In genomic region chr3:99846472-99846871, GRCh38 we compare ENCODE assay signal across 11 cellular contexts. TPM values are rescaled to one million over a fixed set of nuclear protein-coding genes. Genes with fewer than 3 reads are reported as not detected.
A peak's percentile ranks its signal among the peaks of the same experiment; 100 is the strongest.
DNase-seq lines count a peak whose midpoint lies in the region; ATAC-seq and TF ChIP-seq lines count a peak whose summit lies in the region.
"Had no signal": no experiment of that assay in that cellular context is flagged by ENCODE, and none has a peak within 500 bp of the region (broad histone marks: within the 10 kb centered on the region; RNA-seq: fewer than 3 reads in every experiment).

No MANE protein-coding gene starts in this region.

- DNase-seq in GM04503 (ENCODE audit: low read depth) (peak; percentile 55), PC-9 (peak in 1 of 2 experiments; percentile 81), sigmoid colon (peak; percentile 79), BE2C (no peak), activated T-cell treated with anti-CD3 and anti-CD28 coated beads for 4 hours (no peak), HUDEP-2 (lab: John Stamatoyannopoulos, UW; ENCODE audit: unreplicated experiment in 76 of 76) (no peak)
- DNase-seq in activated T-cell treated with anti-CD3 and anti-CD28 coated beads, Interleukin-2, amount 50 U/mL, for 1 hour: no peak
- DNase-seq: hypothalamus, NCI-H345, substantia nigra had no signal

- H3K27ac ChIP-seq in PC-9 (peak overlapping the region; percentile 6; the same call in 1 of the 2 replicates), gastroesophageal sphincter (peak overlapping the region; percentile 79 to 86 (median 82)), sigmoid colon (peak overlapping the region; percentile 70 to 95 (median 88))

- H3K9me3 ChIP-seq in PC-9 (ENCODE audit: insufficient read depth, low read depth): no peaks in the 10 kb centered on the region
- H3K9me3 ChIP-seq in gastroesophageal sphincter: peaks cover 0 to 20% (median 4%) of the 10 kb centered on the region in 3 donors
- no peaks in the 10 kb centered on the region for H3K9me3 ChIP-seq in sigmoid colon
- no peaks in the 10 kb centered on the region for H3K9me3 ChIP-seq in BE2C

- H3K27me3 ChIP-seq in PC-9 (ENCODE audit: insufficient read depth, low read depth) (no peaks in the 10 kb centered on the region), gastroesophageal sphincter (no peaks in the 10 kb centered on the region), sigmoid colon (no peaks in the 10 kb centered on the region), BE2C (no peaks in the 10 kb centered on the region)

- H3K4me3 ChIP-seq in PC-9: no peak overlapping the region
- H3K4me3 ChIP-seq in gastroesophageal sphincter: no peak overlapping the region
- H3K4me3 ChIP-seq in sigmoid colon: no peak overlapping the region
- no peak overlapping the region for H3K4me3 ChIP-seq in BE2C (ENCODE audit: low read depth, low read length)

- H3K4me2 ChIP-seq in PC-9: peak overlapping the region; percentile 11

- peaks cover 55% of the 10 kb centered on the region for H3K79me2 ChIP-seq in PC-9 (ENCODE audit: low read depth)

- 6 to 7% methylated on average over 3 of the region's 3 CpGs for WGBS in gastroesophageal sphincter (ENCODE audit: low coverage in 1 of 2), 2 donors
- 25 to 42% methylated on average over 3 of the region's 3 CpGs for WGBS in sigmoid colon, 2 donors

- TF ChIP-seq CTCF in PC-9 (conservative IDR thresholded peaks at IDR 0.05): no peak
- no peak for TF ChIP-seq CTCF in gastroesophageal sphincter (IDR thresholded peaks at IDR 0.05)
- TF ChIP-seq CTCF in sigmoid colon (IDR thresholded peaks at IDR 0.05): no peak
- TF ChIP-seq CTCF in BE2C (IDR thresholded peaks at IDR 0.05; ENCODE audit: low read depth, low read length): no peak

- H3F3A ChIP-seq in PC-9 (ENCODE audit: insufficient read depth, low read depth): peaks cover 10% of the 10 kb centered on the region; the same call in 1 of the 2 replicates

- TF ChIP-seq POLR2A in gastroesophageal sphincter (IDR thresholded peaks at IDR 0.05) (no peak), sigmoid colon (IDR thresholded peaks at IDR 0.05) (no peak)

- H3K4me1 ChIP-seq in PC-9 (replicated peaks; ENCODE audit: insufficient read depth): peaks cover 24% of the 10 kb centered on the region
- H3K4me1 ChIP-seq in gastroesophageal sphincter: peaks cover 20 to 66% (median 23%) of the 10 kb centered on the region in 3 donors
- peaks cover 0 to 82% (median 61%) of the 10 kb centered on the region in 4 donors for H3K4me1 ChIP-seq in sigmoid colon
- H3K4me1 ChIP-seq in BE2C: no peaks in the 10 kb centered on the region

- H2AFZ ChIP-seq in PC-9: no peak overlapping the region

- BruUV-seq in PC-9 (replicated peaks; lab: Mats Ljungman, UMichigan): no TSS peak

- TF ChIP-seq EP300 in gastroesophageal sphincter (IDR thresholded peaks at IDR 0.05) (peak; percentile 3), sigmoid colon (IDR thresholded peaks at IDR 0.05) (peak in 3 of 4 donors; percentile 18 to 53 (median 49))

- H3K9me2 ChIP-seq in PC-9 (ENCODE audit: insufficient read depth): no peaks in the 10 kb centered on the region

- intact Hi-C loops in PC-9 (cut with micrococcal nuclease; ENCODE audit: unreplicated experiment) (loop anchor here (10.0 kb wide), 1 partner anchor 318 kb away; no protein-coding TSS in a partner anchor), sigmoid colon (cut with DNase I) (loop anchor here (5.0 kb wide), 1 partner anchor 91 kb away; no protein-coding TSS in a partner anchor)

- CTCF ChIA-PET in PC-9 (lab: Charles Lee): interaction anchor here (0.7 to 1.0 kb wide), 4 partner anchors 156 to 453 kb away, joined by 3 to 4 read pairs (median 3); no protein-coding TSS in a partner anchor

- ATAC-seq in gastroesophageal sphincter: peak; percentile 81

- no peaks in the 10 kb centered on the region for H4K20me1 ChIP-seq in PC-9 (ENCODE audit: insufficient read depth)

- POLR2A ChIA-PET in PC-9 (lab: Charles Lee; ENCODE audit: unreplicated experiment): interaction anchor here (0.6 kb wide), 1 partner anchor 243 kb away, joined by 8 read pairs; no protein-coding TSS in a partner anchor

- H3K36me3 ChIP-seq in PC-9 (ENCODE audit: low read depth) (0 out of 2 replicates have a peak, but pooled peaks cover 18% of the 10 kb centered on the region), gastroesophageal sphincter (peaks cover 0 to 17% of the 10 kb centered on the region in 2 donors), sigmoid colon (peaks cover 0 to 18% (median 5%) of the 10 kb centered on the region in 4 donors), BE2C (no peaks in the 10 kb centered on the region)

RNA-seq across cellular contexts. Expression of gene CMSS1, which starts 28.8 kb away (rescaled TPM):
- total RNA-seq in PC-9 (2021): 96.8 and 98.9 TPM in 2 replicates
- 10 to 100 TPM; 15.2 to 20.8 (median 16.6) TPM for total RNA-seq in gastroesophageal sphincter
- total RNA-seq in sigmoid colon: 10 to 100 TPM; 11.1 to 19.4 (median 16.6) TPM
- 10 to 100 TPM in 1 of 3 donors, 1 to 10 TPM in 2; 6.0 to 19.2 (median 7.6) TPM for polyA plus RNA-seq in sigmoid colon
- polyA plus RNA-seq in BE2C (2012; ENCODE audit: insufficient read depth, insufficient read length, low read depth): 190 TPM

Comparison
In these comparisons a context has a peak if more than half of its experiments do, and no peak if none do; other contexts are left out.
1. DNase-seq: peak in GM04503 (single experiment) and sigmoid colon (single experiment); none in BE2C (single experiment), activated T-cell treated with anti-CD3 and anti-CD28 coated beads for 4 hours (single experiment), HUDEP-2 (0 of 76) and activated T-cell treated with anti-CD3 and anti-CD28 coated beads, Interleukin-2, amount 50 U/mL, for 1 hour (single experiment).
2. H3K27ac ChIP-seq: peak in every context shown above with its lines; median percentile 88 in sigmoid colon; 82 in gastroesophageal sphincter; 6 in PC-9.